In genomic region chr17:82008258-82008940, GRCh38 we compare ENCODE assay signal across 27 cellular contexts. TPM values are rescaled to one million over a fixed set of nuclear protein-coding genes. Genes with fewer than 3 reads are reported as not detected.
DNase-seq lines count a peak whose midpoint lies in the region; ATAC-seq, FAIRE-seq and TF ChIP-seq lines count a peak whose summit lies in the region.
"Had no signal": no experiment of that assay in that cellular context is flagged by ENCODE, and none has a peak within 500 bp of the region (broad histone marks: within the 10 kb centered on the region; RNA-seq: fewer than 3 reads in every experiment).

No MANE protein-coding gene starts in this region.

- ATAC-seq in GM12878 (no peak), GM21717 (IDR thresholded peaks at IDR 0.05; ENCODE audit: unreplicated experiment) (no peak), GM21515 (IDR thresholded peaks at IDR 0.05; ENCODE audit: unreplicated experiment) (no peak), upper lobe of right lung (no peak)
- ATAC-seq: GM23338, PC-3, Right ventricle myocardium inferior had no signal

- POLR2A ChIA-PET in HEK293 (lab: Yijun Ruan, JAX), result interaction anchor here (1.0 kb wide), 1 partner anchor 11 kb away, joined by 3 read pairs; no protein-coding TSS in a partner anchor
- POLR2A ChIA-PET in GM12878 (lab: Charles Lee), result no interaction called here

- TF ChIP-seq POLR2A in GM12878 (IDR thresholded peaks at IDR 0.05; ENCODE audit: low read depth, low read length), result 0 out of 2 replicates have a peak, but pooled peaks have one; percentile 13

- H3K27me3 ChIP-seq in GM12878 (replicated peaks in 1 of 2; ENCODE audit: control insufficient read depth in 2 of 2, insufficient read depth in 2 of 2, low read length in 1 of 2) (no peaks in the 10 kb centered on the region), upper lobe of right lung (no peaks in the 10 kb centered on the region)
- H3K27me3 ChIP-seq: SJCRH30 had no signal

- SMC1A ChIA-PET in GM12878 (lab: Charles Lee; ENCODE audit: uncharacterized antibody, unreplicated experiment), result no interaction called here

- no peak for FAIRE-seq in GM12878 (lab: Jason Lieb, UNC)
- FAIRE-seq: GM12892 had no signal

- H4K20me1 ChIP-seq in GM12878 (ENCODE audit: control insufficient read depth, insufficient read depth), result no peaks in the 10 kb centered on the region

- peaks cover 0 to 5% of the 10 kb centered on the region in 2 experiments; a peak in 1 of 3 replicates for H3K36me3 ChIP-seq in HEK293 (ENCODE audit: control insufficient read depth in 2 of 2, insufficient read depth in 1 of 2, low read length in 2 of 2)
- H3K36me3 ChIP-seq in GM12878 (ENCODE audit: control insufficient read depth in 2 of 2, insufficient read depth in 2 of 2, low read length in 1 of 2), result no peaks in the 10 kb centered on the region
- H3K36me3 ChIP-seq in upper lobe of right lung, result no peaks in the 10 kb centered on the region
- H3K36me3 ChIP-seq: SJCRH30 had no signal

- RAD21 ChIA-PET in GM12878 (lab: Charles Lee; ENCODE audit: unreplicated experiment), result interaction anchor here (0.5 kb wide), 1 partner anchor 40 kb away, joined by 3 read pairs; no protein-coding TSS in a partner anchor

- H3K9me3 ChIP-seq in HEK293 (ENCODE audit: control insufficient read depth, insufficient read depth, low read depth, low read length), result no peaks in the 10 kb centered on the region
- no peaks in the 10 kb centered on the region for H3K9me3 ChIP-seq in GM12878 (replicated peaks; ENCODE audit: control insufficient read depth, insufficient read depth, low read length)
- no peaks in the 10 kb centered on the region for H3K9me3 ChIP-seq in upper lobe of right lung
- H3K9me3 ChIP-seq: SJCRH30 had no signal

- H3K4me1 ChIP-seq in HEK293 (ENCODE audit: control insufficient read depth, insufficient read depth, low read length), result peaks cover 4% of the 10 kb centered on the region; the same call in 1 of the 2 replicates
- no peaks in the 10 kb centered on the region for H3K4me1 ChIP-seq in GM12878 (ENCODE audit: control insufficient read depth, insufficient read depth, low read length)
- H3K4me1 ChIP-seq in upper lobe of right lung, result peaks cover 3% of the 10 kb centered on the region

- H3K27ac ChIP-seq in HEK293 (ENCODE audit: extremely low read depth, low read depth, low read length) (no peak overlapping the region), GM12878 (ENCODE audit: control insufficient read depth, insufficient read depth) (no peak overlapping the region), upper lobe of right lung (no peak overlapping the region)
- H3K27ac ChIP-seq: SJCRH30 had no signal

- DNase-seq in GM12878 (ENCODE audit: low read depth, low spot score) (no peak), retina (peak; percentile 64), upper lobe of right lung (no peak)
- DNase-seq: Calu3; CD8-positive, alpha-beta memory T cell; DMS79 treated with DMSO at 0.1 percent for 48 hours; GF-D8; H9; IMR-90; KG1; NCI-H1048; NCI-H1417; NCI-H1694; NCI-H2029 treated with DMSO at 0.1 percent for 48 hours; NCI-H446 treated with DMSO at 0.1 percent for 48 hours; NCI-H526; NCI-H82; NK-92 treated with Interleukin-12 subunit alpha and Interleukin-12 subunit beta, amount 100 ng/mL, for 24 hours; PC-3 had no signal

- intact Hi-C loops in GM12878 (cut with micrococcal nuclease; ENCODE audit: unreplicated experiment), result no loop called here
- intact Hi-C loops in upper lobe of right lung (cut with DNase I), result no loop called here

- H3K79me2 ChIP-seq in GM12878 (ENCODE audit: control insufficient read depth, insufficient read depth, low read length), result no peaks in the 10 kb centered on the region

- H3K4me3 ChIP-seq in HEK293 (ENCODE audit: low read depth, low read length) (no peak overlapping the region), GM12878 (no peak overlapping the region), upper lobe of right lung (no peak overlapping the region)
- H3K4me3 ChIP-seq: GM23338, SJCRH30 had no signal

- no TSS peak for BruUV-seq in GM12878 (replicated peaks; lab: Mats Ljungman, UMichigan)

- no peak overlapping the region for H2AFZ ChIP-seq in GM12878 (ENCODE audit: control insufficient read depth, low read depth, low read length)
- H2AFZ ChIP-seq: GM23338 had no signal

- no peak overlapping the region for H3K9ac ChIP-seq in GM12878 (ENCODE audit: control insufficient read depth, insufficient read depth, low read length)

- TF ChIP-seq CTCF in HEK293 (tag by site-specific recombination; IDR thresholded peaks at IDR 0.05) (no peak), GM12878 (IDR thresholded peaks at IDR 0.05 in 2 of 3, conservative IDR thresholded peaks at IDR 0.05 in 1 of 3; ENCODE audit: control insufficient read depth in 2 of 3, extremely low read depth in 1 of 3, insufficient read depth in 1 of 3, low read depth in 3 of 3, low read length in 3 of 3) (no peak), upper lobe of right lung (IDR thresholded peaks at IDR 0.05) (no peak)

- H3K4me2 ChIP-seq in GM12878 (ENCODE audit: control insufficient read depth, insufficient read depth), result no peak overlapping the region
- H3K4me2 ChIP-seq: GM23338 had no signal

- TF ChIP-seq EP300 in GM12878 (IDR thresholded peaks at IDR 0.05; ENCODE audit: borderline replicate concordance in 1 of 2, control insufficient read depth in 1 of 2, low read depth in 2 of 2, low read length in 2 of 2), result no peak

- in situ Hi-C loops in GM12878 (cut with MboI), result no loop called here

- WGBS in GM12878 (ENCODE audit: insufficient coverage, insufficient replicate concordance, low lambda C conversion rate, missing lambda C conversion rate), result 96% methylated on average over 24 of the region's 26 CpGs

- no peak for TF ChIP-seq RAD21 in GM12878 (IDR thresholded peaks at IDR 0.05; ENCODE audit: insufficient read depth, low read depth, low read length)

- CTCF ChIA-PET in HEK293 (lab: Yijun Ruan, JAX), result interaction anchor here (0.7 to 4.7 kb wide), 3 partner anchors 12 to 49 kb away, joined by 3 to 30 read pairs (median 8); partner anchors contain the start of gene NOTUM
- CTCF ChIA-PET in GM12878 (lab: Yijun Ruan, JAX), result no interaction called here

RNA-seq across cellular contexts. Expression of gene CENPX, which starts 14.3 kb away (rescaled TPM):
- total RNA-seq in GM12878 (2013; cell fraction: nucleolus; rRNA removed), result 11.1 and 12.5 TPM in 2 replicates
- total RNA-seq in GM12878 (2014; rRNA removed) (84.0 and 101 TPM in 2 replicates), GM12878 (2014; rRNA removed; fragmentation: Illumina TruSeq; extraction: Trizol) (36.1 and 39.4 TPM in 2 replicates), GM12878 (2021) (84.0 and 89.0 TPM in 2 replicates), upper lobe of right lung (40.2 TPM)
- 25.7 TPM for polyA plus RNA-seq in GM12878 (2011; ENCODE audit: low read depth)
- polyA plus RNA-seq in GM12878 (2011; rRNA removed) (29.3 and 54.8 TPM in 2 replicates), GM12878 (2014; fragmentation: Illumina TruSeq; extraction: Trizol) (4.1 and 26.8 TPM in 2 replicates), GM12878 (2014; fragmentation: Nextera tagmentation; extraction: Ambion mirVana) (10 to 100 TPM; 11.7 to 39.3 TPM), GM12878 (2014; rRNA removed) (111 and 113 TPM in 2 replicates), GM12878 (2016; fragmentation: Nextera tagmentation; extraction: Ambion mirVana) (100 to 1,000 TPM; 181 to 182 TPM)
- polyA plus RNA-seq in GM12878 (2011; cell fraction: cytosol; rRNA removed), result 67.3 and 105 TPM in 2 replicates
- polyA plus RNA-seq in GM12878 (2011; cell fraction: nucleus; rRNA removed), result 77.9 and 82.8 TPM in 2 replicates
- polyA plus RNA-seq in GM12878 (2012), result 34.3 and 37.6 TPM in 2 replicates
- polyA minus RNA-seq in GM12878 (2011; rRNA and poly(A)+ RNA removed), result 10.0 and 21.6 TPM in 2 replicates
- 10.6 and 11.4 TPM in 2 replicates for polyA minus RNA-seq in GM12878 (2011; cell fraction: cytosol; rRNA and poly(A)+ RNA removed)
- 12.7 and 15.8 TPM in 2 replicates for polyA minus RNA-seq in GM12878 (2011; cell fraction: nucleus; rRNA and poly(A)+ RNA removed)

RNA-seq across cellular contexts. Expression of gene LRRC45, which starts 14.7 kb away (rescaled TPM):
- 22.5 and 23.4 TPM in 2 replicates for total RNA-seq in GM12878 (2013; cell fraction: nucleolus; rRNA removed)
- total RNA-seq in GM12878 (2014; rRNA removed) (18.6 and 24.2 TPM in 2 replicates), GM12878 (2014; rRNA removed; fragmentation: Illumina TruSeq; extraction: Trizol) (5.9 and 8.9 TPM in 2 replicates), GM12878 (2021) (24.9 and 27.7 TPM in 2 replicates), upper lobe of right lung (12.2 TPM)
- 2.2 TPM for polyA plus RNA-seq in GM12878 (2011; ENCODE audit: low read depth)
- polyA plus RNA-seq in GM12878 (2011; rRNA removed) (4.5 and 7.7 TPM in 2 replicates), GM12878 (2014; fragmentation: Illumina TruSeq; extraction: Trizol) (2.5 and 3.6 TPM in 2 replicates), GM12878 (2014; fragmentation: Nextera tagmentation; extraction: Ambion mirVana) (under 1 TPM; 0.03 to 0.05 TPM), GM12878 (2014; rRNA removed) (24.2 and 24.4 TPM in 2 replicates), GM12878 (2016; fragmentation: Nextera tagmentation; extraction: Ambion mirVana) (10 to 100 TPM; 12.0 to 13.4 TPM)
- polyA plus RNA-seq in GM12878 (2011; cell fraction: cytosol; rRNA removed), result 7.3 and 16.6 TPM in 2 replicates
- polyA plus RNA-seq in GM12878 (2011; cell fraction: nucleus; rRNA removed), result 72.6 and 103 TPM in 2 replicates
- polyA plus RNA-seq in GM12878 (2012), result 8.6 and 9.9 TPM in 2 replicates
- polyA minus RNA-seq in GM12878 (2011; rRNA and poly(A)+ RNA removed), result 4.2 and 11.4 TPM in 2 replicates
- polyA minus RNA-seq in GM12878 (2011; cell fraction: cytosol; rRNA and poly(A)+ RNA removed), result 4.7 and 6.4 TPM in 2 replicates
- 12.8 and 27.8 TPM in 2 replicates for polyA minus RNA-seq in GM12878 (2011; cell fraction: nucleus; rRNA and poly(A)+ RNA removed)

RNA-seq across cellular contexts. Expression of gene RAC3, which starts 23.1 kb away (rescaled TPM):
- 2.7 and 4.9 TPM in 2 replicates for total RNA-seq in GM12878 (2013; cell fraction: nucleolus; rRNA removed)
- 23.5 and 29.8 TPM in 2 replicates for total RNA-seq in GM12878 (2014; rRNA removed)
- 9.0 and 9.2 TPM in 2 replicates for total RNA-seq in GM12878 (2014; rRNA removed; fragmentation: Illumina TruSeq; extraction: Trizol)
- total RNA-seq in GM12878 (2021), result 14.6 and 16.2 TPM in 2 replicates
- polyA plus RNA-seq in GM12878 (2011; ENCODE audit: low read depth), result 0.71 TPM
- 1.2 and 4.2 TPM in 2 replicates for polyA plus RNA-seq in GM12878 (2011; rRNA removed)
- polyA plus RNA-seq in GM12878 (2011; cell fraction: cytosol; rRNA removed), result 4.7 and 7.5 TPM in 2 replicates
- polyA plus RNA-seq in GM12878 (2011; cell fraction: nucleus; rRNA removed), result 33.2 and 47.4 TPM in 2 replicates
- polyA plus RNA-seq in GM12878 (2012), result 3.4 and 4.9 TPM in 2 replicates
- polyA plus RNA-seq in GM12878 (2014; fragmentation: Illumina TruSeq; extraction: Trizol), result 2.8 and 9.8 TPM in 2 replicates
- polyA plus RNA-seq in GM12878 (2014; fragmentation: Nextera tagmentation; extraction: Ambion mirVana), result under 1 TPM; 0.11 to 0.16 TPM
- polyA plus RNA-seq in GM12878 (2014; rRNA removed), result 32.9 and 39.8 TPM in 2 replicates
- 1 to 10 TPM; 1.7 TPM for polyA plus RNA-seq in GM12878 (2016; fragmentation: Nextera tagmentation; extraction: Ambion mirVana)
- polyA minus RNA-seq in GM12878 (2011; rRNA and poly(A)+ RNA removed), result 0.44 and 1.0 TPM in 2 replicates
- polyA minus RNA-seq in GM12878 (2011; cell fraction: cytosol; rRNA and poly(A)+ RNA removed), result 3.1 TPM in 1 of 2 replicates, not detected in the other
- 2.3 and 4.8 TPM in 2 replicates for polyA minus RNA-seq in GM12878 (2011; cell fraction: nucleus; rRNA and poly(A)+ RNA removed)
- 3.4 TPM for total RNA-seq in upper lobe of right lung
- polyA plus RNA-seq: CD14-positive monocyte; CD8-positive, alpha-beta memory T cell had no signal

RNA-seq across cellular contexts. Expression of gene DCXR, which starts 29.1 kb away (rescaled TPM):
- total RNA-seq in GM12878 (2013; cell fraction: nucleolus; rRNA removed), result 13.4 and 14.9 TPM in 2 replicates
- total RNA-seq in GM12878 (2014; rRNA removed) (80.8 and 85.8 TPM in 2 replicates), GM12878 (2014; rRNA removed; fragmentation: Illumina TruSeq; extraction: Trizol) (32.4 and 39.9 TPM in 2 replicates), GM12878 (2021) (110 and 119 TPM in 2 replicates), upper lobe of right lung (143 TPM)
- 79.4 TPM for polyA plus RNA-seq in GM12878 (2011; ENCODE audit: low read depth)
- polyA plus RNA-seq in GM12878 (2011; rRNA removed) (29.9 and 66.6 TPM in 2 replicates), GM12878 (2014; fragmentation: Illumina TruSeq; extraction: Trizol) (45.6 and 92.0 TPM in 2 replicates), GM12878 (2014; fragmentation: Nextera tagmentation; extraction: Ambion mirVana) (10 to 100 TPM; 12.3 to 44.8 TPM), GM12878 (2014; rRNA removed) (128 and 151 TPM in 2 replicates), GM12878 (2016; fragmentation: Nextera tagmentation; extraction: Ambion mirVana) (100 to 1,000 TPM; 122 to 139 TPM)
- 188 and 195 TPM in 2 replicates for polyA plus RNA-seq in GM12878 (2011; cell fraction: cytosol; rRNA removed)
- 136 and 154 TPM in 2 replicates for polyA plus RNA-seq in GM12878 (2011; cell fraction: nucleus; rRNA removed)
- 73.6 and 79.6 TPM in 2 replicates for polyA plus RNA-seq in GM12878 (2012)
- 53.5 and 69.9 TPM in 2 replicates for polyA minus RNA-seq in GM12878 (2011; rRNA and poly(A)+ RNA removed)
- 23.2 and 25.8 TPM in 2 replicates for polyA minus RNA-seq in GM12878 (2011; cell fraction: cytosol; rRNA and poly(A)+ RNA removed)
- polyA minus RNA-seq in GM12878 (2011; cell fraction: nucleus; rRNA and poly(A)+ RNA removed), result 21.6 and 34.3 TPM in 2 replicates

RNA-seq across cellular contexts. Expression of gene ASPSCR1, which starts 31.0 kb away (rescaled TPM):
- total RNA-seq in GM12878 (2013; cell fraction: nucleolus; rRNA removed), result 52.1 and 55.2 TPM in 2 replicates
- total RNA-seq in GM12878 (2014; rRNA removed), result 34.9 and 43.8 TPM in 2 replicates
- total RNA-seq in GM12878 (2014; rRNA removed; fragmentation: Illumina TruSeq; extraction: Trizol), result 14.2 and 19.0 TPM in 2 replicates
- total RNA-seq in GM12878 (2021), result 42.4 and 43.3 TPM in 2 replicates
- polyA plus RNA-seq in GM12878 (2011; ENCODE audit: low read depth), result 8.2 TPM
- 4.1 and 10.3 TPM in 2 replicates for polyA plus RNA-seq in GM12878 (2011; rRNA removed)
- 19.8 and 36.7 TPM in 2 replicates for polyA plus RNA-seq in GM12878 (2011; cell fraction: cytosol; rRNA removed)
- 75.2 and 97.9 TPM in 2 replicates for polyA plus RNA-seq in GM12878 (2011; cell fraction: nucleus; rRNA removed)
- 19.6 and 27.9 TPM in 2 replicates for polyA plus RNA-seq in GM12878 (2012)
- 1.7 and 10.9 TPM in 2 replicates for polyA plus RNA-seq in GM12878 (2014; fragmentation: Illumina TruSeq; extraction: Trizol)
- 1 to 10 TPM; 1.5 to 7.2 TPM for polyA plus RNA-seq in GM12878 (2014; fragmentation: Nextera tagmentation; extraction: Ambion mirVana)
- polyA plus RNA-seq in GM12878 (2014; rRNA removed), result 48.4 and 58.7 TPM in 2 replicates
- 10 to 100 TPM; 31.9 to 41.9 TPM for polyA plus RNA-seq in GM12878 (2016; fragmentation: Nextera tagmentation; extraction: Ambion mirVana)
- polyA minus RNA-seq in GM12878 (2011; rRNA and poly(A)+ RNA removed), result 5.9 and 17.9 TPM in 2 replicates
- polyA minus RNA-seq in GM12878 (2011; cell fraction: cytosol; rRNA and poly(A)+ RNA removed), result 8.3 and 13.8 TPM in 2 replicates
- polyA minus RNA-seq in GM12878 (2011; cell fraction: nucleus; rRNA and poly(A)+ RNA removed), result 26.1 and 47.5 TPM in 2 replicates
- 50.3 TPM for total RNA-seq in upper lobe of right lung
